ENCODE assay signal across 2 cellular contexts in the genomic region with DNA sequence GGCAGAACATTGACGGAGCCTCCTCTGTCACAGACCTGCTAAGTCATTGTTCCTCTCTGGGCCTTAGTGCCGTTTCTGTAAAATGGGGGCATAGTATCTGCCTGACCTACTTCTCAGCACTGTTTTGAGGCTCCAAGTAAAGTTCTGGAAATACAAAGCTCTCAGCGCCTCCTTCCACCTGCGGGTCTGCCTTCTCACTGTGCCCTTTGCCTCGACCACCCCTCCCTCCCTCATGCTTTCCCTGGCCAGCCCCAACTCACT.
TF ChIP-seq lines count a peak whose summit lies in the region.

No MANE protein-coding gene starts in this region.

TF ChIP-seq in IMR-90, 13 proteins besides CTCF, POLR2A, EP300 and RAD21:
- TF ChIP-seq, protein P1, sequence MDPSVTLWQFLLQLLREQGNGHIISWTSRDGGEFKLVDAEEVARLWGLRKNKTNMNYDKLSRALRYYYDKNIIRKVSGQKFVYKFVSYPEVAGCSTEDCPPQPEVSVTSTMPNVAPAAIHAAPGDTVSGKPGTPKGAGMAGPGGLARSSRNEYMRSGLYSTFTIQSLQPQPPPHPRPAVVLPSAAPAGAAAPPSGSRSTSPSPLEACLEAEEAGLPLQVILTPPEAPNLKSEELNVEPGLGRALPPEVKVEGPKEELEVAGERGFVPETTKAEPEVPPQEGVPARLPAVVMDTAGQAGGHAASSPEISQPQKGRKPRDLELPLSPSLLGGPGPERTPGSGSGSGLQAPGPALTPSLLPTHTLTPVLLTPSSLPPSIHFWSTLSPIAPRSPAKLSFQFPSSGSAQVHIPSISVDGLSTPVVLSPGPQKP (IDR thresholded peaks at IDR 0.05; ENCODE audit: borderline replicate concordance, low read depth, low read length): no peak
- TF ChIP-seq SMC3 (IDR thresholded peaks at IDR 0.05; ENCODE audit: low read depth, low read length): no peak
- no peak for TF ChIP-seq MXI1 (IDR thresholded peaks at IDR 0.05; ENCODE audit: borderline replicate concordance, low read depth, low read length)
- no peak for TF ChIP-seq RCOR1 (IDR thresholded peaks at IDR 0.05; ENCODE audit: insufficient replicate concordance, low read length)
- TF ChIP-seq BHLHE40 (IDR thresholded peaks at IDR 0.05; ENCODE audit: low read depth, low read length): no peak
- no peak for TF ChIP-seq MAFK (IDR thresholded peaks at IDR 0.05; ENCODE audit: low read depth, low read length)
- TF ChIP-seq FOS (IDR thresholded peaks at IDR 0.05; ENCODE audit: low read depth, low read length): no peak
- TF ChIP-seq NFE2L2 (IDR thresholded peaks at IDR 0.05; ENCODE audit: low read depth, low read length): no peak
- no peak for TF ChIP-seq MAZ (IDR thresholded peaks at IDR 0.05; ENCODE audit: borderline replicate concordance, low read depth, low read length)
- TF ChIP-seq, protein P2, sequence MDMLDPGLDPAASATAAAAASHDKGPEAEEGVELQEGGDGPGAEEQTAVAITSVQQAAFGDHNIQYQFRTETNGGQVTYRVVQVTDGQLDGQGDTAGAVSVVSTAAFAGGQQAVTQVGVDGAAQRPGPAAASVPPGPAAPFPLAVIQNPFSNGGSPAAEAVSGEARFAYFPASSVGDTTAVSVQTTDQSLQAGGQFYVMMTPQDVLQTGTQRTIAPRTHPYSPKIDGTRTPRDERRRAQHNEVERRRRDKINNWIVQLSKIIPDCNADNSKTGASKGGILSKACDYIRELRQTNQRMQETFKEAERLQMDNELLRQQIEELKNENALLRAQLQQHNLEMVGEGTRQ (IDR thresholded peaks at IDR 0.05; ENCODE audit: low read depth, low read length): no peak
- no peak for TF ChIP-seq RFX5 (IDR thresholded peaks at IDR 0.05; ENCODE audit: low read depth, low read length)
- no peak for TF ChIP-seq CHD1 (IDR thresholded peaks at IDR 0.05; ENCODE audit: low read depth, low read length)
- TF ChIP-seq CEBPB (IDR thresholded peaks at IDR 0.05; ENCODE audit: low read depth, low read length): no peak
TF ChIP-seq in IMR-90: peak in this region for 0.

TF ChIP-seq in SK-N-SH, 30 proteins besides CTCF, POLR2A, EP300 and RAD21:
- no peak for TF ChIP-seq FOXJ3 (CRISPR knock-in tag; IDR thresholded peaks at IDR 0.05)
- TF ChIP-seq, protein P3, sequence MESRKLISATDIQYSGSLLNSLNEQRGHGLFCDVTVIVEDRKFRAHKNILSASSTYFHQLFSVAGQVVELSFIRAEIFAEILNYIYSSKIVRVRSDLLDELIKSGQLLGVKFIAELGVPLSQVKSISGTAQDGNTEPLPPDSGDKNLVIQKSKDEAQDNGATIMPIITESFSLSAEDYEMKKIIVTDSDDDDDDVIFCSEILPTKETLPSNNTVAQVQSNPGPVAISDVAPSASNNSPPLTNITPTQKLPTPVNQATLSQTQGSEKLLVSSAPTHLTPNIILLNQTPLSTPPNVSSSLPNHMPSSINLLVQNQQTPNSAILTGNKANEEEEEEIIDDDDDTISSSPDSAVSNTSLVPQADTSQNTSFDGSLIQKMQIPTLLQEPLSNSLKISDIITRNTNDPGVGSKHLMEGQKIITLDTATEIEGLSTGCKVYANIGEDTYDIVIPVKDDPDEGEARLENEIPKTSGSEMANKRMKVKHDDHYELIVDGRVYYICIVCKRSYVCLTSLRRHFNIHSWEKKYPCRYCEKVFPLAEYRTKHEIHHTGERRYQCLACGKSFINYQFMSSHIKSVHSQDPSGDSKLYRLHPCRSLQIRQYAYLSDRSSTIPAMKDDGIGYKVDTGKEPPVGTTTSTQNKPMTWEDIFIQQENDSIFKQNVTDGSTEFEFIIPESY (IDR thresholded peaks at IDR 0.05; ENCODE audit: borderline replicate concordance, low read depth): no peak
- no peak for TF ChIP-seq TCF12 (IDR thresholded peaks at IDR 0.05)
